Comparison of ENCODE assay signal across 20 cellular contexts in the genomic region with DNA sequence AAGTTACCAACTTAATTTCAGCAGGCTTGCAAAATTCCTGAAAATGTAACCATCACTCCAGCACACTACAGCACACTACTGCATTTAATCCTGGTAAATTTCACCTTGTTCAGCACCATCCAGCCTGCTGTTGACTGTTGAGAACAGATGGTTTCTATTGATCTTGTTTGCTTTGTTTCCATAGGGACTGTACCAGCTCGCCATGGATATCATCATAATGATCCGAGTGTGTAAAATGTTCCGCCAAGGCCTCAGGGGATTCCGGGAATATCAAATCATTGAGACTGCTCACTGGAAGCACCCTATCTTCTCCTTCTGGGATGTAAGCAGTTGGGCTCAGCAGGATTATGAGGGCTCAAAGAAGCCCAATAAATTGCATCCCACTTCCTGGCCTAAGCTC. TPM values are rescaled to one million over a fixed set of nuclear protein-coding genes. Genes with fewer than 3 reads are reported as not detected.
A peak's percentile ranks its signal among the peaks of the same experiment; 100 is the strongest.
DNase-seq lines count a peak whose midpoint lies in the region; ATAC-seq and TF ChIP-seq lines count a peak whose summit lies in the region.
"Had no signal": no experiment of that assay in that cellular context is flagged by ENCODE, and none has a peak within 500 bp of the region (broad histone marks: within the 10 kb centered on the region; RNA-seq: fewer than 3 reads in every experiment).

No MANE protein-coding gene starts in this region.

- no peak overlapping the region for H3K27ac Mint-ChIP-seq in effector memory CD8-positive, alpha-beta T cell
- H3K27ac Mint-ChIP-seq: activated CD8-positive, alpha-beta T cell treated with anti-CD3 and anti-CD28 coated beads for 36 hours; activated naive CD4-positive, alpha-beta T cell treated with anti-CD3 and anti-CD28 coated beads for 36 hours; activated T-cell treated with anti-CD3 and anti-CD28 coated beads, Interleukin-2, amount 50 U/mL, for 24 hours; nephron; T-helper 17 cell; WTC11 had no signal

- no peaks in the 10 kb centered on the region for H3K4me1 Mint-ChIP-seq in effector memory CD8-positive, alpha-beta T cell (ENCODE audit: low read depth in 2 of 2)
- H3K4me1 Mint-ChIP-seq: T-helper 17 cell had no signal

- no peaks in the 10 kb centered on the region for H3K9me3 Mint-ChIP-seq in effector memory CD8-positive, alpha-beta T cell
- H3K9me3 Mint-ChIP-seq: activated CD8-positive, alpha-beta T cell treated with anti-CD3 and anti-CD28 coated beads for 36 hours; activated naive CD4-positive, alpha-beta T cell treated with anti-CD3 and anti-CD28 coated beads for 36 hours; activated T-cell treated with anti-CD3 and anti-CD28 coated beads, Interleukin-2, amount 50 U/mL, for 24 hours; nephron had no signal

- no peaks in the 10 kb centered on the region for H4K20me1 ChIP-seq in hepatocyte (ENCODE audit: insufficient read depth, poor library complexity, severe bottlenecking)

- H3K27me3 ChIP-seq in hepatocyte, result no peaks in the 10 kb centered on the region
- no peaks in the 10 kb centered on the region for H3K27me3 ChIP-seq in H7 (ENCODE audit: control insufficient read depth, insufficient read depth, low read length)
- H3K27me3 ChIP-seq: ascending aorta had no signal

- peak; percentile 87 for DNase-seq in DMS 273 (lab: John Stamatoyannopoulos, UW; ENCODE audit: unreplicated experiment)
- peak; percentile 71 for DNase-seq in NCI-H146 treated with DMSO at 0.1 percent for 48 hours (lab: John Stamatoyannopoulos, UW; ENCODE audit: unreplicated experiment)
- DNase-seq in RPMI7951 (ENCODE audit: low read depth), result peak; percentile 45
- peak; percentile 51 for DNase-seq in hepatocyte (ENCODE audit: low spot score)
- no peak for DNase-seq in effector memory CD8-positive, alpha-beta T cell
- DNase-seq in H7, result no peak
- DNase-seq in ureter (ENCODE audit: low spot score), result no peak
- DNase-seq: activated CD8-positive, alpha-beta T cell treated with anti-CD3 and anti-CD28 coated beads for 36 hours; activated naive CD4-positive, alpha-beta T cell treated with anti-CD3 and anti-CD28 coated beads for 36 hours; activated T-cell treated with anti-CD3 and anti-CD28 coated beads, Interleukin-2, amount 50 U/mL, for 24 hours; left cardiac atrium; NCI-H2029; posterior cingulate gyrus; Right ventricle myocardium superior; stimulated activated CD4-positive, alpha-beta T cell treated with anti-CD3 and anti-CD28 coated beads, Interleukin-4, amount 100 ng/mL, for 24 hours; T-helper 17 cell had no signal

- no peaks in the 10 kb centered on the region for H3K4me1 ChIP-seq in hepatocyte (ENCODE audit: insufficient read depth)
- H3K4me1 ChIP-seq: ascending aorta had no signal

- no peaks in the 10 kb centered on the region for H3K79me2 ChIP-seq in hepatocyte

- no peaks in the 10 kb centered on the region for H3K9me2 ChIP-seq in hepatocyte (replicated peaks; ENCODE audit: insufficient read depth)

- H3K4me3 Mint-ChIP-seq in effector memory CD8-positive, alpha-beta T cell, result no peak overlapping the region
- H3K4me3 Mint-ChIP-seq: activated CD8-positive, alpha-beta T cell treated with anti-CD3 and anti-CD28 coated beads for 36 hours; activated naive CD4-positive, alpha-beta T cell treated with anti-CD3 and anti-CD28 coated beads for 36 hours; activated T-cell treated with anti-CD3 and anti-CD28 coated beads, Interleukin-2, amount 50 U/mL, for 24 hours; nephron; T-helper 17 cell; WTC11 had no signal

- ATAC-seq in effector memory CD8-positive, alpha-beta T cell (replicated peaks), result no peak
- ATAC-seq in GM21717 (IDR thresholded peaks at IDR 0.05; ENCODE audit: unreplicated experiment), result no peak
- ATAC-seq: activated CD8-positive, alpha-beta T cell treated with anti-CD3 and anti-CD28 coated beads for 36 hours; left cardiac atrium; T-helper 17 cell; WTC11 had no signal

- H3K36me3 Mint-ChIP-seq in effector memory CD8-positive, alpha-beta T cell (ENCODE audit: insufficient read depth), result no peaks in the 10 kb centered on the region
- H3K36me3 Mint-ChIP-seq: WTC11 had no signal

- 29% methylated on average over 4 of the region's 4 CpGs for WGBS in hepatocyte (ENCODE audit: low lambda C conversion rate, missing lambda C conversion rate)

- H3K9me3 ChIP-seq in hepatocyte (ENCODE audit: low read depth), result no peaks in the 10 kb centered on the region
- H3K9me3 ChIP-seq: ascending aorta had no signal

- H3K4me3 ChIP-seq in hepatocyte, result no peak overlapping the region
- no peak overlapping the region for H3K4me3 ChIP-seq in H7 (ENCODE audit: insufficient read depth, low read depth, low read length)
- H3K4me3 ChIP-seq: ascending aorta had no signal

- H2AFZ ChIP-seq in hepatocyte, result no peak overlapping the region

- H3K27me3 Mint-ChIP-seq in effector memory CD8-positive, alpha-beta T cell, result peaks cover 4 to 8% of the 10 kb centered on the region in 2 donors
- H3K27me3 Mint-ChIP-seq: activated CD8-positive, alpha-beta T cell treated with anti-CD3 and anti-CD28 coated beads for 36 hours; activated T-cell treated with anti-CD3 and anti-CD28 coated beads, Interleukin-2, amount 50 U/mL, for 24 hours; T-helper 17 cell had no signal

- H3K36me3 ChIP-seq in hepatocyte (replicated peaks; ENCODE audit: insufficient read depth, low read depth), result no peaks in the 10 kb centered on the region
- no peaks in the 10 kb centered on the region for H3K36me3 ChIP-seq in H7 (replicated peaks; ENCODE audit: control insufficient read depth, insufficient read depth, low read length)
- H3K36me3 ChIP-seq: ascending aorta had no signal

- TF ChIP-seq CTCF in hepatocyte (IDR thresholded peaks at IDR 0.05; ENCODE audit: poor library complexity), result no peak

- H3K27ac ChIP-seq in hepatocyte, result peak overlapping the region; percentile 81
- H3K27ac ChIP-seq: ascending aorta had no signal

- no peak overlapping the region for H3K4me2 ChIP-seq in hepatocyte

RNA-seq across cellular contexts. Expression of a gene that starts 4.1 kb away (rescaled TPM):
- 6.8 and 18.8 TPM in 2 replicates for total RNA-seq in RPMI7951 (2014; rRNA removed; shearing (Covaris generic))
- total RNA-seq in hepatocyte (4.7 TPM in 2 replicates), ureter (3.8 TPM)
- polyA plus RNA-seq in hepatocyte, result 3.6 TPM in 1 of 2 replicates, not detected in the other
- 4.8 and 6.0 TPM in 2 replicates for total RNA-seq in H7 (2014; rRNA removed; shearing (Covaris generic))
- total RNA-seq: ascending aorta had no signal

RNA-seq across cellular contexts. Expression of a gene that starts 18.1 kb away (rescaled TPM):
- 123 and 165 TPM in 2 replicates for total RNA-seq in RPMI7951 (2014; rRNA removed; shearing (Covaris generic))
- total RNA-seq in hepatocyte, result 45.7 and 58.0 TPM in 2 replicates
- 177 and 183 TPM in 2 replicates for polyA plus RNA-seq in hepatocyte
- total RNA-seq in H7 (2014; rRNA removed; shearing (Covaris generic)), result 93.8 and 96.4 TPM in 2 replicates
- total RNA-seq in ureter, result 48.4 TPM

Comparison
In these comparisons a context has a peak if more than half of its experiments do, and no peak if none do; other contexts are left out.
1. DNase-seq: peak in DMS 273 (single experiment), NCI-H146 treated with DMSO at 0.1 percent for 48 hours (single experiment), RPMI7951 (single experiment) and hepatocyte (single experiment); none in effector memory CD8-positive, alpha-beta T cell (0 of 3), H7 (single experiment) and ureter (single experiment).